Comparison of ENCODE assay signal across 19 cellular contexts in genomic region chr3:147421184-147421912, GRCh38. TPM values are rescaled to one million over a fixed set of nuclear protein-coding genes. Genes with fewer than 3 reads are reported as not detected.
A peak's percentile ranks its signal among the peaks of the same experiment; 100 is the strongest.
DNase-seq lines count a peak whose midpoint lies in the region; ATAC-seq and TF ChIP-seq lines count a peak whose summit lies in the region.
"Had no signal": no experiment of that assay in that cellular context is flagged by ENCODE, and none has a peak within 500 bp of the region (broad histone marks: within the 10 kb centered on the region; RNA-seq: fewer than 3 reads in every experiment).

No MANE protein-coding gene starts in this region.

- H3K23ac ChIP-seq in neuronal stem cell (ENCODE audit: low read depth, low read length, poor library complexity), result no peak overlapping the region

- H3K14ac ChIP-seq in neuronal stem cell (ENCODE audit: low read length), result no peak overlapping the region

- POLR2A ChIA-PET in WTC11 (lab: Charles Lee), result interaction anchor here (0.6 to 2.2 kb wide), 5 partner anchors 17 to 74 kb away, joined by 3 to 13 read pairs (median 3); no protein-coding TSS in a partner anchor

- no peak overlapping the region for H3K27ac Mint-ChIP-seq in WTC11
- H3K27ac Mint-ChIP-seq: activated CD4-positive, alpha-beta T cell treated with anti-CD3 and anti-CD28 coated beads, Interleukin-2, amount 10 ng/mL, durations not matched to agents 7 days and 5 days; dendritic cell treated with granulocyte-macrophage colony-stimulating factor and Interleukin-4, amounts not matched to agents 40 ng/mL and 50 ng/mL, for 4 days; stimulated activated naive CD8-positive, alpha-beta T cell treated with anti-CD3 and anti-CD28 coated beads, Interleukin-15, Interleukin-2, amounts not matched to agents 100 ng/mL and 50 ng/mL, for 24 hours; T-helper 17 cell had no signal

- H3K4me3 ChIP-seq in hepatocyte, result no peak overlapping the region
- H3K4me3 ChIP-seq in neuronal stem cell (ENCODE audit: low read length in 2 of 2), result peak overlapping the region in 1 of 2 donors; percentile 74
- H3K4me3 ChIP-seq: Peyer's patch had no signal

- no peak overlapping the region for H4K91ac ChIP-seq in neuronal stem cell (ENCODE audit: low read depth, low read length, poor library complexity)

- peak overlapping the region; percentile 18 for H2BK15ac ChIP-seq in neuronal stem cell (ENCODE audit: low read length)

- H3K36me3 ChIP-seq in hepatocyte (replicated peaks; ENCODE audit: insufficient read depth, low read depth), result no peaks in the 10 kb centered on the region
- peaks cover 0 to 10% of the 10 kb centered on the region in 2 donors for H3K36me3 ChIP-seq in neuronal stem cell (replicated peaks in 1 of 2; ENCODE audit: control insufficient read depth in 2 of 2, insufficient read depth in 2 of 2, low read length in 2 of 2)
- H3K36me3 ChIP-seq: Peyer's patch had no signal

- H3K9me3 ChIP-seq in hepatocyte (ENCODE audit: low read depth) (no peaks in the 10 kb centered on the region), neuronal stem cell (replicated peaks in 1 of 2; ENCODE audit: control insufficient read depth in 2 of 2, insufficient read depth in 1 of 2, low read depth in 1 of 2, low read length in 2 of 2) (peaks cover 0 to 20% of the 10 kb centered on the region in 2 donors)
- H3K9me3 ChIP-seq: Peyer's patch had no signal

- H3K4me1 ChIP-seq in hepatocyte (ENCODE audit: insufficient read depth) (no peaks in the 10 kb centered on the region), neuronal stem cell (ENCODE audit: control insufficient read depth in 2 of 2, insufficient read depth in 1 of 2, low read depth in 1 of 2, low read length in 2 of 2) (peaks cover 0 to 10% of the 10 kb centered on the region in 2 donors)

- H2AFZ ChIP-seq in hepatocyte, result peak overlapping the region; percentile 35
- H2AFZ ChIP-seq in neuronal stem cell (ENCODE audit: low read length), result no peak overlapping the region

- peak overlapping the region; percentile 53 for H3K9ac ChIP-seq in neuronal stem cell (ENCODE audit: low read depth, low read length, poor library complexity)

- H3K4me2 ChIP-seq in hepatocyte, result peak overlapping the region; percentile 62
- H3K4me2 ChIP-seq in neuronal stem cell (ENCODE audit: insufficient read depth, low read length, poor library complexity, severe bottlenecking), result peak overlapping the region; percentile 87

- peak overlapping the region; percentile 67 for H3K18ac ChIP-seq in neuronal stem cell (ENCODE audit: low read length)

- H3K27me3 ChIP-seq in hepatocyte, result peaks cover 100% of the 10 kb centered on the region
- peaks cover 6 to 73% (median 19%) of the 10 kb centered on the region in 3 experiments for H3K27me3 ChIP-seq in neuronal stem cell (ENCODE audit: control insufficient read depth in 3 of 3, insufficient read depth in 3 of 3, low read depth in 1 of 3, low read length in 3 of 3)

- H3K36me3 Mint-ChIP-seq in WTC11, result no peaks in the 10 kb centered on the region

- H3K9me2 ChIP-seq in hepatocyte (replicated peaks; ENCODE audit: insufficient read depth), result no peaks in the 10 kb centered on the region

- WGBS in hepatocyte (ENCODE audit: low lambda C conversion rate, missing lambda C conversion rate), result 2% methylated on average over 41 of the region's 53 CpGs
- WGBS in neuronal stem cell (ENCODE audit: extremely low coverage in 2 of 2, insufficient read length in 2 of 2, insufficient replicate concordance in 1 of 2), 2 donors, result no CpG with 5 or more reads among the region's 53 CpGs

- peaks cover 98% of the 10 kb centered on the region for H3K27me3 Mint-ChIP-seq in WTC11 (ENCODE audit: low read depth)

- H2BK120ac ChIP-seq in neuronal stem cell (ENCODE audit: low read depth, low read length), result no peak overlapping the region

- in situ Hi-C loops in G401 (cut with HindIII; ENCODE audit: low sequenced_read_pairs), result no loop called here

- H4K8ac ChIP-seq in neuronal stem cell (ENCODE audit: low read depth, low read length), result no peak overlapping the region

- no peaks in the 10 kb centered on the region for H3K9me3 Mint-ChIP-seq in WTC11

- H2BK5ac ChIP-seq in neuronal stem cell (ENCODE audit: low read length), result no peak overlapping the region

- CTCF ChIA-PET in WTC11 (lab: Charles Lee), result interaction anchor here (0.9 to 6.3 kb wide), 8 partner anchors 12 to 196 kb away, joined by 3 to 40 read pairs (median 10); partner anchors contain the start of gene ZIC1

- H3K4me1 Mint-ChIP-seq in WTC11, result peaks cover 72% of the 10 kb centered on the region
- H3K4me1 Mint-ChIP-seq: activated CD4-positive, alpha-beta T cell treated with anti-CD3 and anti-CD28 coated beads, Interleukin-2, amount 10 ng/mL, durations not matched to agents 7 days and 5 days had no signal

- DNase-seq in G401 (ENCODE audit: low spot score), result peak; percentile 90
- peak; percentile 72 for DNase-seq in WTC11 (ENCODE audit: low spot score)
- DNase-seq in hepatocyte (ENCODE audit: low spot score), result no peak
- peak; percentile 55 for DNase-seq in neuronal stem cell (ENCODE audit: low spot score)
- DNase-seq in NCI-H187 (lab: John Stamatoyannopoulos, UW), result no peak
- DNase-seq in NCI-H2081 (lab: John Stamatoyannopoulos, UW), result no peak
- DNase-seq: activated CD4-positive, alpha-beta T cell treated with anti-CD3 and anti-CD28 coated beads, Interleukin-2, amount 10 ng/mL, durations not matched to agents 7 days and 5 days; activated gamma-delta T cell; GDM1; left ventricle myocardium superior; NCI-H226; Peyer's patch; T-helper 17 cell had no signal

- TF ChIP-seq CTCF in WTC11 (IDR thresholded peaks at IDR 0.05), result no peak
- TF ChIP-seq CTCF in hepatocyte (IDR thresholded peaks at IDR 0.05; ENCODE audit: poor library complexity), result no peak

- H2BK12ac ChIP-seq in neuronal stem cell (ENCODE audit: low read length), result no peak overlapping the region

- no peak overlapping the region for H3K4ac ChIP-seq in neuronal stem cell (ENCODE audit: low read length)

- H2AK5ac ChIP-seq in neuronal stem cell (ENCODE audit: low read depth, low read length), result no peak overlapping the region

- H3K27ac ChIP-seq in hepatocyte (no peak overlapping the region), neuronal stem cell (replicated peaks; ENCODE audit: low read length) (no peak overlapping the region)
- H3K27ac ChIP-seq: C4-2B, Peyer's patch had no signal

- H4K20me1 ChIP-seq in hepatocyte (ENCODE audit: insufficient read depth, poor library complexity, severe bottlenecking), result no peaks in the 10 kb centered on the region

- H3K4me3 Mint-ChIP-seq in WTC11, result peak overlapping the region; percentile 73
- H3K4me3 Mint-ChIP-seq: activated CD4-positive, alpha-beta T cell treated with anti-CD3 and anti-CD28 coated beads, Interleukin-2, amount 10 ng/mL, durations not matched to agents 7 days and 5 days; dendritic cell treated with granulocyte-macrophage colony-stimulating factor and Interleukin-4, amounts not matched to agents 40 ng/mL and 50 ng/mL, for 4 days; stimulated activated naive CD8-positive, alpha-beta T cell treated with anti-CD3 and anti-CD28 coated beads, Interleukin-15, Interleukin-2, amounts not matched to agents 100 ng/mL and 50 ng/mL, for 24 hours; T-helper 17 cell had no signal

- H3K79me1 ChIP-seq in neuronal stem cell (ENCODE audit: low read depth, low read length), result no peaks in the 10 kb centered on the region

- peak; percentile 50 for ATAC-seq in WTC11
- no peak for ATAC-seq in HG03097 (IDR thresholded peaks at IDR 0.05; ENCODE audit: low FRiP score, unreplicated experiment)
- ATAC-seq in GM21576 (IDR thresholded peaks at IDR 0.05; ENCODE audit: unreplicated experiment), result no peak
- ATAC-seq: left ventricle myocardium superior, T-helper 17 cell had no signal

- no peaks in the 10 kb centered on the region for H3K79me2 ChIP-seq in hepatocyte

TF ChIP-seq in WTC11, 78 proteins besides CTCF, POLR2A, EP300 and RAD21:
- no peak for TF ChIP-seq TEAD4 (CRISPR knock-in tag; IDR thresholded peaks at IDR 0.05)
- no peak for TF ChIP-seq TP53 (CRISPR knock-in tag; IDR thresholded peaks at IDR 0.05)
- 0 out of 2 replicates have a peak, but pooled peaks have one; percentile 7 for TF ChIP-seq USF2 (CRISPR knock-in tag; IDR thresholded peaks at IDR 0.05)
- TF ChIP-seq ZNF121 (CRISPR knock-in tag; IDR thresholded peaks at IDR 0.05), result peak; percentile 95
- TF ChIP-seq ZMAT4 (CRISPR knock-in tag; IDR thresholded peaks at IDR 0.05), result no peak

RNA-seq across cellular contexts. Expression of gene ZIC1, which starts 12.2 kb away (rescaled TPM):
- total RNA-seq in G401 (2014; rRNA removed; shearing (Covaris generic)), result not detected in 2 replicates
- 30.3 to 59.7 TPM (median 34.7 TPM) in 3 replicates for total RNA-seq in WTC11 (2021)
- total RNA-seq in hepatocyte, result 0.10 TPM in 1 of 2 replicates, not detected in the other
- polyA plus RNA-seq in hepatocyte, result not detected in 2 replicates
- polyA plus RNA-seq in neuronal stem cell (2013, experiment 1 of 2), result 24.9 TPM
- 27.0 TPM for polyA plus RNA-seq in neuronal stem cell (2013, experiment 2 of 2)
- total RNA-seq: activated CD4-positive, alpha-beta T cell treated with anti-CD3 and anti-CD28 coated beads, Interleukin-2, amount 10 ng/mL, durations not matched to agents 7 days and 5 days; left ventricle myocardium superior; T-helper 17 cell had no signal

RNA-seq across cellular contexts. Expression of gene ZIC4, which starts 15.0 kb away (rescaled TPM):
- not detected in 2 replicates for total RNA-seq in G401 (2014; rRNA removed; shearing (Covaris generic))
- total RNA-seq in WTC11 (2021) (1.9 to 3.5 TPM (median 2.5 TPM) in 3 replicates), hepatocyte (0.08 and 0.17 TPM in 2 replicates)
- polyA plus RNA-seq in hepatocyte, result not detected in 2 replicates
- polyA plus RNA-seq in neuronal stem cell (2013, experiment 1 of 2), result 0.67 TPM
- polyA plus RNA-seq in neuronal stem cell (2013, experiment 2 of 2), result 0.78 TPM
- total RNA-seq: activated CD4-positive, alpha-beta T cell treated with anti-CD3 and anti-CD28 coated beads, Interleukin-2, amount 10 ng/mL, durations not matched to agents 7 days and 5 days; left ventricle myocardium superior; M059J; Peyer's patch; T-helper 17 cell had no signal

Comparison
In these comparisons a context has a peak if more than half of its experiments do, and no peak if none do; other contexts are left out.
1. DNase-seq: peak in G401 (single experiment), WTC11 (single experiment) and neuronal stem cell (single experiment); none in hepatocyte (single experiment), NCI-H187 (0 of 2) and NCI-H2081 (0 of 2).
2. RNA of gene ZIC1, which starts 12.2 kb away (total RNA-seq): 30.3 to 59.7 TPM in WTC11; 0.10 TPM in hepatocyte and not detected in G401; every median in the first group is over 10 times any median in the second.